ENCODE assay signal across 39 cellular contexts in the genomic region with DNA sequence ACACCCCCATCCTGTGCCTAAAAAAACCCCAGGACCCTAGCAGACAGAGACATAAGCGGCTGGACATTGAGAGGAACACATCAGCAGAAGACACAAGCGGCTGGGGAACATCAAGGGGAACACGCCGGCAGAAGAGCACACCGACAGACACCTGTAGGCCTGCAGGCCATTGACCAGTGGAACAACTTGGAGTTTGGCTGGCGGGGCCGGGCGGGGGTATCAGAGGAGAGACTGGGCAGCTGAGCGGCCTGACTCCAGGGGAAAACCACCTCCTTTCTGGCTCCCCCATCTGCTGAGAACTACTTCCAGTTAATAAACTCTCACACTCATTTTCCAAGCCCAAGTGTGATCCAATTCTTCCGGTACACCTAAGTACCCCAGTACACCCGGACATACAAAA.
"Had no signal": no experiment of that assay in that cellular context is flagged by ENCODE, and none has a peak within 500 bp of the region (broad histone marks: within the 10 kb centered on the region; RNA-seq: fewer than 3 reads in every experiment).

No MANE protein-coding gene starts in this region.

- H3K27me3 Mint-ChIP-seq: activated naive CD4-positive, alpha-beta T cell treated with anti-CD3 and anti-CD28 coated beads, Interleukin-2, amount 10 ng/mL, durations not matched to agents 7 days and 5 days; activated naive CD8-positive, alpha-beta T cell; activated naive CD8-positive, alpha-beta T cell treated with anti-CD3 and anti-CD28 coated beads, Interleukin-2, amount 10 ng/mL, durations not matched to agents 7 days and 5 days had no signal

- H3K9me3 Mint-ChIP-seq: activated naive CD4-positive, alpha-beta T cell treated with anti-CD3 and anti-CD28 coated beads for 36 hours; activated naive CD8-positive, alpha-beta T cell treated with anti-CD3 and anti-CD28 coated beads for 36 hours; activated T-cell treated with anti-CD3 and anti-CD28 coated beads, Interleukin-2, amount 50 U/mL, for 24 hours; activated T-cell treated with anti-CD3 and anti-CD28 coated beads, Interleukin-2, amount 50 U/mL, for 4 hours; central memory CD8-positive, alpha-beta T cell had no signal

- H3K36me3 ChIP-seq: adrenal gland, ascending aorta, brain microvascular endothelial cell, breast epithelium, cardiac muscle cell had no signal

- H3K9me3 ChIP-seq: adrenal gland, ascending aorta, body of pancreas, breast epithelium had no signal

- H3K27ac ChIP-seq: adrenal gland, body of pancreas, brain microvascular endothelial cell, breast epithelium, cardiac muscle cell had no signal

- H3K4me1 ChIP-seq: adrenal gland, ascending aorta had no signal

- DNase-seq: activated effector memory CD4-positive, alpha-beta T cell treated with anti-CD3 and anti-CD28 coated beads, Interleukin-2, amount 50 U/mL, for 16 hours; activated effector memory CD4-positive, alpha-beta T cell treated with Interleukin-2 at 50 U/mL for 16 hours; activated gamma-delta T cell; activated gamma-delta T cell treated with Interleukin-2 at 50 U/mL for 16 hours; activated naive CD4-positive, alpha-beta T cell; activated naive CD4-positive, alpha-beta T cell treated with anti-CD3 and anti-CD28 coated beads for 36 hours; activated naive CD4-positive, alpha-beta T cell treated with anti-CD3 and anti-CD28 coated beads, Interleukin-2, amount 10 ng/mL, durations not matched to agents 7 days and 5 days; activated naive CD4-positive, alpha-beta T cell treated with anti-CD3 and anti-CD28 coated beads, Interleukin-2, amount 50 U/mL, for 16 hours; activated naive CD4-positive, alpha-beta T cell treated with Interleukin-2 at 50 U/mL for 16 hours; activated naive CD8-positive, alpha-beta T cell treated with anti-CD3 and anti-CD28 coated beads for 36 hours; activated naive CD8-positive, alpha-beta T cell treated with anti-CD3 and anti-CD28 coated beads, Interleukin-2, amount 10 ng/mL, durations not matched to agents 7 days and 5 days; activated naive CD8-positive, alpha-beta T cell treated with anti-CD3 and anti-CD28 coated beads, Interleukin-2, amount 50 U/mL, for 24 hours; activated T-cell treated with anti-CD3 and anti-CD28 coated beads, Interleukin-2, amount 50 U/mL, for 1 hour; activated T-cell treated with anti-CD3 and anti-CD28 coated beads, Interleukin-2, amount 50 U/mL, for 24 hours; activated T-cell treated with anti-CD3 and anti-CD28 coated beads, Interleukin-2, amount 50 U/mL, for 4 hours; activated T-cell treated with anti-CD3 and anti-CD28 coated beads, Interleukin-2, amount 50 U/mL, for 48 hours; activated T-cell treated with anti-CD3 and anti-CD28 coated beads, Interleukin-2, amount 50 U/mL, for 72 hours; adrenal gland; amniotic stem cell; amygdala; anterior cingulate cortex; aorta; body of pancreas; brain microvascular endothelial cell; caudate nucleus; central memory CD4-positive, alpha-beta T cell; cerebellar nuclear complex had no signal

- ATAC-seq: activated naive CD4-positive, alpha-beta T cell treated with anti-CD3 and anti-CD28 coated beads, Interleukin-2, amount 50 U/mL, for 72 hours; activated naive CD8-positive, alpha-beta T cell treated with anti-CD3 and anti-CD28 coated beads, Interleukin-2, amount 50 U/mL, for 24 hours; activated T-cell treated with anti-CD3 and anti-CD28 coated beads, Interleukin-2, amount 50 U/mL, for 4 hours; activated T-cell treated with anti-CD3 and anti-CD28 coated beads, Interleukin-2, amount 50 U/mL, for 72 hours; activated T-helper 17 cell treated with anti-CD3 and anti-CD28 coated beads, Interleukin-2, amount 50 U/mL, for 72 hours; body of pancreas had no signal

- H3K4me3 ChIP-seq: adrenal gland, ascending aorta, body of pancreas, breast epithelium, cardiac muscle cell had no signal

- FAIRE-seq: astrocyte had no signal

- H3K4me1 Mint-ChIP-seq: activated naive CD4-positive, alpha-beta T cell treated with anti-CD3 and anti-CD28 coated beads, Interleukin-2, amount 10 ng/mL, durations not matched to agents 7 days and 5 days; activated naive CD4-positive, alpha-beta T cell treated with anti-CD3 and anti-CD28 coated beads, Interleukin-2, amount 50 U/mL, for 24 hours; activated naive CD8-positive, alpha-beta T cell treated with anti-CD3 and anti-CD28 coated beads for 36 hours; activated naive CD8-positive, alpha-beta T cell treated with anti-CD3 and anti-CD28 coated beads, Interleukin-2, amount 10 ng/mL, durations not matched to agents 7 days and 5 days; activated naive CD8-positive, alpha-beta T cell treated with anti-CD3 and anti-CD28 coated beads, Interleukin-2, amount 50 U/mL, for 24 hours; activated T-helper 17 cell treated with anti-CD3 and anti-CD28 coated beads, Interleukin-2, amount 50 U/mL, for 72 hours; central memory CD8-positive, alpha-beta T cell had no signal

- H3K4me3 Mint-ChIP-seq: activated naive CD4-positive, alpha-beta T cell treated with anti-CD3 and anti-CD28 coated beads for 36 hours; activated naive CD4-positive, alpha-beta T cell treated with anti-CD3 and anti-CD28 coated beads, Interleukin-2, amount 10 ng/mL, durations not matched to agents 7 days and 5 days; activated naive CD4-positive, alpha-beta T cell treated with anti-CD3 and anti-CD28 coated beads, Interleukin-2, amount 50 U/mL, for 24 hours; activated naive CD8-positive, alpha-beta T cell; activated naive CD8-positive, alpha-beta T cell treated with anti-CD3 and anti-CD28 coated beads for 36 hours; activated naive CD8-positive, alpha-beta T cell treated with anti-CD3 and anti-CD28 coated beads, Interleukin-2, amount 10 ng/mL, durations not matched to agents 7 days and 5 days; activated naive CD8-positive, alpha-beta T cell treated with anti-CD3 and anti-CD28 coated beads, Interleukin-2, amount 50 U/mL, for 24 hours; activated T-cell treated with anti-CD3 and anti-CD28 coated beads, Interleukin-2, amount 50 U/mL, for 24 hours; activated T-cell treated with anti-CD3 and anti-CD28 coated beads, Interleukin-2, amount 50 U/mL, for 4 hours; activated T-cell treated with anti-CD3 and anti-CD28 coated beads, Interleukin-2, amount 50 U/mL, for 72 hours; activated T-helper 1 cell treated with anti-CD3 and anti-CD28 coated beads, Interleukin-12 subunit alpha, Interleukin-12 subunit beta, Interleukin-2, Interleukin-4 antibody, amounts not matched to agents 30 ng/mL and 10 ng/mL and 1 ng/mL, durations not matched to agents 14 hours and 24 hours and 36 hours; activated T-helper 17 cell treated with anti-CD3 and anti-CD28 coated beads, Interleukin-2, amount 50 U/mL, for 72 hours; central memory CD8-positive, alpha-beta T cell had no signal

- H3K27ac Mint-ChIP-seq: activated naive CD4-positive, alpha-beta T cell treated with anti-CD3 and anti-CD28 coated beads for 36 hours; activated naive CD4-positive, alpha-beta T cell treated with anti-CD3 and anti-CD28 coated beads, Interleukin-2, amount 10 ng/mL, durations not matched to agents 7 days and 5 days; activated naive CD4-positive, alpha-beta T cell treated with anti-CD3 and anti-CD28 coated beads, Interleukin-2, amount 50 U/mL, for 24 hours; activated naive CD4-positive, alpha-beta T cell treated with anti-CD3 and anti-CD28 coated beads, Interleukin-2, amount 50 U/mL, for 72 hours; activated naive CD8-positive, alpha-beta T cell; activated naive CD8-positive, alpha-beta T cell treated with anti-CD3 and anti-CD28 coated beads for 36 hours; activated naive CD8-positive, alpha-beta T cell treated with anti-CD3 and anti-CD28 coated beads, Interleukin-2, amount 10 ng/mL, durations not matched to agents 7 days and 5 days; activated naive CD8-positive, alpha-beta T cell treated with anti-CD3 and anti-CD28 coated beads, Interleukin-2, amount 50 U/mL, for 24 hours; activated T-cell treated with anti-CD3 and anti-CD28 coated beads, Interleukin-2, amount 50 U/mL, for 24 hours; activated T-cell treated with anti-CD3 and anti-CD28 coated beads, Interleukin-2, amount 50 U/mL, for 72 hours; activated T-helper 1 cell treated with anti-CD3 and anti-CD28 coated beads, Interleukin-12 subunit alpha, Interleukin-12 subunit beta, Interleukin-2, Interleukin-4 antibody, amounts not matched to agents 30 ng/mL and 10 ng/mL and 1 ng/mL, durations not matched to agents 14 hours and 24 hours and 36 hours; activated T-helper 17 cell treated with anti-CD3 and anti-CD28 coated beads, Interleukin-2, amount 50 U/mL, for 72 hours; activated T-helper 2 cell treated with anti-CD3 and anti-CD28 coated beads, Interferon-gamma antibody, Interleukin-2, Interleukin-4, amounts not matched to agents 10 μg/mL and 5 μg/mL and 100 μg/mL, durations not matched to agents 14 hours and 24 hours and 36 hours had no signal

- H3K36me3 Mint-ChIP-seq: activated naive CD4-positive, alpha-beta T cell treated with anti-CD3 and anti-CD28 coated beads, Interleukin-2, amount 10 ng/mL, durations not matched to agents 7 days and 5 days; activated naive CD4-positive, alpha-beta T cell treated with anti-CD3 and anti-CD28 coated beads, Interleukin-2, amount 50 U/mL, for 24 hours; activated naive CD4-positive, alpha-beta T cell treated with anti-CD3 and anti-CD28 coated beads, Interleukin-2, amount 50 U/mL, for 72 hours; activated naive CD8-positive, alpha-beta T cell; activated naive CD8-positive, alpha-beta T cell treated with anti-CD3 and anti-CD28 coated beads for 36 hours; activated naive CD8-positive, alpha-beta T cell treated with anti-CD3 and anti-CD28 coated beads, Interleukin-2, amount 10 ng/mL, durations not matched to agents 7 days and 5 days; brain had no signal
